8 cellular contexts compared by ENCODE assay signal in genomic region chr16:89565256-89565505, GRCh38. TPM values are rescaled to one million over a fixed set of nuclear protein-coding genes. Genes with fewer than 3 reads are reported as not detected.
DNase-seq lines count a peak whose midpoint lies in the region; ATAC-seq and TF ChIP-seq lines count a peak whose summit lies in the region.

No MANE protein-coding gene starts in this region.

- peaks cover 19 to 44% of the 10 kb centered on the region in 2 experiments; a peak in 3 of 4 replicates for H3K4me1 ChIP-seq in SK-N-SH (ENCODE audit: control insufficient read depth in 1 of 2, insufficient read depth in 2 of 2, low read depth in 1 of 2, low read length in 1 of 2)
- H3K4me1 ChIP-seq in esophagus (ENCODE audit: control insufficient read depth in 2 of 2, insufficient read depth in 2 of 2, low read length in 1 of 2) = peaks cover 4 to 33% of the 10 kb centered on the region in 2 donors
- peaks cover 27% of the 10 kb centered on the region for H3K4me1 ChIP-seq in testis

- no peak overlapping the region for H2AFZ ChIP-seq in SK-N-SH (ENCODE audit: low read depth)

- H3K4me2 ChIP-seq in SK-N-SH = peak overlapping the region; percentile 28; the same call in 1 of the 2 replicates

- no peak for DNase-seq in activated CD4-positive, alpha-beta memory T cell treated with anti-CD3 and anti-CD28 coated beads for 36 hours
- no peak for DNase-seq in activated CD4-positive, alpha-beta memory T cell treated with anti-CD3 and anti-CD28 coated beads, Interleukin-2, amount 10 ng/mL, durations not matched to agents 7 days and 5 days
- DNase-seq in SK-N-SH (peak; percentile 46), testis (no peak), AG08396 (ENCODE audit: low spot score) (no peak)
- DNase-seq in stimulated activated effector memory CD8-positive, alpha-beta T cell treated with anti-CD3 and anti-CD28 coated beads, Interleukin-12 subunit alpha, Interleukin-12 subunit beta, amount 100 ng/mL, for 72 hours (ENCODE audit: low spot score in 2 of 2) = no peak
- no peak for DNase-seq in stimulated activated CD4-positive, alpha-beta T cell treated with anti-CD3 and anti-CD28 coated beads, Interleukin-2, amount 100 ng/mL, for 24 hours

- no peaks in the 10 kb centered on the region for H3K9me2 ChIP-seq in SK-N-SH

- H3K9me3 ChIP-seq in SK-N-SH = no peaks in the 10 kb centered on the region
- H3K9me3 ChIP-seq in esophagus (ENCODE audit: control insufficient read depth in 2 of 2, insufficient read depth in 1 of 2, low read depth in 1 of 2, low read length in 1 of 2) = no peaks in the 10 kb centered on the region
- H3K9me3 ChIP-seq in testis = no peaks in the 10 kb centered on the region

- peaks cover 42% of the 10 kb centered on the region for H3K36me3 Mint-ChIP-seq in activated CD4-positive, alpha-beta memory T cell treated with anti-CD3 and anti-CD28 coated beads for 36 hours
- H3K36me3 Mint-ChIP-seq in activated CD4-positive, alpha-beta memory T cell treated with anti-CD3 and anti-CD28 coated beads, Interleukin-2, amount 10 ng/mL, durations not matched to agents 7 days and 5 days (ENCODE audit: low read depth) = peaks cover 46% of the 10 kb centered on the region
- peaks cover 60% of the 10 kb centered on the region for H3K36me3 Mint-ChIP-seq in stimulated activated effector memory CD8-positive, alpha-beta T cell treated with anti-CD3 and anti-CD28 coated beads, Interleukin-12 subunit alpha, Interleukin-12 subunit beta, amount 100 ng/mL, for 72 hours

- no peak for ATAC-seq in stimulated activated effector memory CD8-positive, alpha-beta T cell treated with anti-CD3 and anti-CD28 coated beads, Interleukin-12 subunit alpha, Interleukin-12 subunit beta, amount 100 ng/mL, for 72 hours

- H3K79me2 ChIP-seq in SK-N-SH (ENCODE audit: insufficient read depth) = peaks cover 34% of the 10 kb centered on the region

- H3K27ac ChIP-seq in SK-N-SH (ENCODE audit: low read depth in 2 of 2, low read length in 1 of 2) (peak overlapping the region in 1 of 2 experiments; percentile 2; a peak in 1 of 4 replicates), esophagus (ENCODE audit: low read depth in 2 of 2, low read length in 1 of 2) (peak overlapping the region; percentile 25 to 90), testis (no peak overlapping the region)

- intact Hi-C loops in activated CD4-positive, alpha-beta memory T cell treated with anti-CD3 and anti-CD28 coated beads for 36 hours (cut with micrococcal nuclease) = no loop called here
- intact Hi-C loops in testis (cut with DNase I; ENCODE audit: low total_unique reads) = no loop called here

- H3K27me3 Mint-ChIP-seq in activated CD4-positive, alpha-beta memory T cell treated with anti-CD3 and anti-CD28 coated beads for 36 hours = no peaks in the 10 kb centered on the region
- no peaks in the 10 kb centered on the region for H3K27me3 Mint-ChIP-seq in activated CD4-positive, alpha-beta memory T cell treated with anti-CD3 and anti-CD28 coated beads, Interleukin-2, amount 10 ng/mL, durations not matched to agents 7 days and 5 days

- peaks cover 44% of the 10 kb centered on the region for H3K4me1 Mint-ChIP-seq in activated CD4-positive, alpha-beta memory T cell treated with anti-CD3 and anti-CD28 coated beads for 36 hours (ENCODE audit: low read depth)
- H3K4me1 Mint-ChIP-seq in activated CD4-positive, alpha-beta memory T cell treated with anti-CD3 and anti-CD28 coated beads, Interleukin-2, amount 10 ng/mL, durations not matched to agents 7 days and 5 days = peaks cover 49% of the 10 kb centered on the region
- H3K4me1 Mint-ChIP-seq in stimulated activated effector memory CD8-positive, alpha-beta T cell treated with anti-CD3 and anti-CD28 coated beads, Interleukin-12 subunit alpha, Interleukin-12 subunit beta, amount 100 ng/mL, for 72 hours = peaks cover 43% of the 10 kb centered on the region

- H3K27ac Mint-ChIP-seq in activated CD4-positive, alpha-beta memory T cell treated with anti-CD3 and anti-CD28 coated beads for 36 hours = peak overlapping the region; percentile 33
- H3K27ac Mint-ChIP-seq in activated CD4-positive, alpha-beta memory T cell treated with anti-CD3 and anti-CD28 coated beads, Interleukin-2, amount 10 ng/mL, durations not matched to agents 7 days and 5 days = no peak overlapping the region
- H3K27ac Mint-ChIP-seq in stimulated activated effector memory CD8-positive, alpha-beta T cell treated with anti-CD3 and anti-CD28 coated beads, Interleukin-12 subunit alpha, Interleukin-12 subunit beta, amount 100 ng/mL, for 72 hours = peak overlapping the region; percentile 61

- H3K36me3 ChIP-seq in SK-N-SH (replicated peaks in 1 of 2; ENCODE audit: control insufficient read depth in 1 of 2, insufficient read depth in 2 of 2, low read length in 1 of 2) (peaks cover 28 to 30% of the 10 kb centered on the region in 2 experiments), esophagus (ENCODE audit: control insufficient read depth in 2 of 2, insufficient read depth in 2 of 2, low read length in 1 of 2) (peaks cover 7 to 24% of the 10 kb centered on the region in 2 donors), testis (ENCODE audit: low read depth, missing control alignments) (no peaks in the 10 kb centered on the region)

- H3K4me3 ChIP-seq in SK-N-SH (ENCODE audit: low read depth in 2 of 2, low read length in 1 of 2) = no peak overlapping the region
- no peak overlapping the region for H3K4me3 ChIP-seq in esophagus (ENCODE audit: low read depth in 1 of 2, low read length in 2 of 2)
- no peak overlapping the region for H3K4me3 ChIP-seq in testis

- WGBS in SK-N-SH (ENCODE audit: low lambda C conversion rate) = 52% methylated on average over 2 of the region's 3 CpGs
- WGBS in esophagus, 2 donors = 22 to 27% methylated on average over 3 of the region's 3 CpGs
- WGBS in testis, 2 donors = 63% methylated on average over 3 of the region's 3 CpGs; no CpG with 5 or more reads in 1 of the 2 donors

- peaks cover 51% of the 10 kb centered on the region for H3F3A ChIP-seq in SK-N-SH (replicated peaks; ENCODE audit: insufficient read depth)

- H3K27me3 ChIP-seq in SK-N-SH (ENCODE audit: insufficient read depth) (no peaks in the 10 kb centered on the region), esophagus (ENCODE audit: control insufficient read depth in 1 of 2, insufficient read depth in 2 of 2, low read length in 2 of 2) (no peaks in the 10 kb centered on the region), testis (no peaks in the 10 kb centered on the region)

- H3K4me3 Mint-ChIP-seq in activated CD4-positive, alpha-beta memory T cell treated with anti-CD3 and anti-CD28 coated beads for 36 hours = peak overlapping the region; percentile 54
- no peak overlapping the region for H3K4me3 Mint-ChIP-seq in activated CD4-positive, alpha-beta memory T cell treated with anti-CD3 and anti-CD28 coated beads, Interleukin-2, amount 10 ng/mL, durations not matched to agents 7 days and 5 days
- peak overlapping the region; percentile 96 for H3K4me3 Mint-ChIP-seq in stimulated activated effector memory CD8-positive, alpha-beta T cell treated with anti-CD3 and anti-CD28 coated beads, Interleukin-12 subunit alpha, Interleukin-12 subunit beta, amount 100 ng/mL, for 72 hours

- peaks cover 60% of the 10 kb centered on the region for H4K20me1 ChIP-seq in SK-N-SH (ENCODE audit: insufficient read depth)

- POLR2A ChIA-PET in activated CD4-positive, alpha-beta memory T cell treated with anti-CD3 and anti-CD28 coated beads for 36 hours (lab: Charles Lee) = interaction anchor here (1.5 kb wide), 1 partner anchor 10 kb away, joined by 5 read pairs; the partner anchor contains the start of gene CPNE7
- POLR2A ChIA-PET in activated CD4-positive, alpha-beta memory T cell treated with anti-CD3 and anti-CD28 coated beads, Interleukin-2, amount 10 ng/mL, durations not matched to agents 7 days and 5 days (lab: Charles Lee) = interaction anchor here (0.5 to 2.4 kb wide), 5 partner anchors 9 to 250 kb away, joined by 4 to 11 read pairs (median 4); partner anchors contain the start of genes CHMP1A, SPATA33 and SPG7
- POLR2A ChIA-PET in SK-N-SH (lab: Yijun Ruan, JAX) = interaction anchor here (0.8 to 1.1 kb wide), 3 partner anchors 37 to 122 kb away, joined by 3 to 4 read pairs (median 3); partner anchors contain the start of gene CDK10

- TF ChIP-seq EP300 in SK-N-SH (IDR thresholded peaks at IDR 0.05; ENCODE audit: borderline replicate concordance in 1 of 2, low read depth in 1 of 2, low read length in 1 of 2) = no peak

- no peak overlapping the region for H3K9ac ChIP-seq in SK-N-SH

- TF ChIP-seq RAD21 in SK-N-SH (IDR thresholded peaks at IDR 0.05; ENCODE audit: low read length) = no peak

- no peaks in the 10 kb centered on the region for H3K9me3 Mint-ChIP-seq in activated CD4-positive, alpha-beta memory T cell treated with anti-CD3 and anti-CD28 coated beads for 36 hours
- H3K9me3 Mint-ChIP-seq in activated CD4-positive, alpha-beta memory T cell treated with anti-CD3 and anti-CD28 coated beads, Interleukin-2, amount 10 ng/mL, durations not matched to agents 7 days and 5 days = no peaks in the 10 kb centered on the region
- no peaks in the 10 kb centered on the region for H3K9me3 Mint-ChIP-seq in stimulated activated effector memory CD8-positive, alpha-beta T cell treated with anti-CD3 and anti-CD28 coated beads, Interleukin-12 subunit alpha, Interleukin-12 subunit beta, amount 100 ng/mL, for 72 hours

- no peak for TF ChIP-seq CTCF in SK-N-SH (IDR thresholded peaks at IDR 0.05)
- TF ChIP-seq CTCF in testis (IDR thresholded peaks at IDR 0.05) = no peak

- CTCF ChIA-PET in activated CD4-positive, alpha-beta memory T cell treated with anti-CD3 and anti-CD28 coated beads for 36 hours (lab: Charles Lee) = interaction anchor here (0.6 to 1.4 kb wide), 5 partner anchors 8 to 110 kb away, joined by 3 to 5 read pairs (median 3); partner anchors contain the start of gene CPNE7
- CTCF ChIA-PET in activated CD4-positive, alpha-beta memory T cell treated with anti-CD3 and anti-CD28 coated beads, Interleukin-2, amount 10 ng/mL, durations not matched to agents 7 days and 5 days (lab: Charles Lee) = interaction anchor here (1.0 to 1.5 kb wide), 4 partner anchors 16 to 296 kb away, joined by 3 to 7 read pairs (median 4); partner anchors contain the start of gene CDK10
- CTCF ChIA-PET in SK-N-SH (lab: Yijun Ruan, JAX) = interaction anchor here (0.6 to 3.4 kb wide), 14 partner anchors 16 to 317 kb away, joined by 3 to 20 read pairs (median 3); partner anchors contain the start of gene DPEP1

- TF ChIP-seq POLR2A in testis (IDR thresholded peaks at IDR 0.05) = no peak

RNA-seq across cellular contexts. Expression of gene RPL13, which starts 4.7 kb away (rescaled TPM):
- 1,000 to 10,000 TPM; 3,430 to 3,468 TPM for total RNA-seq in activated CD4-positive, alpha-beta memory T cell treated with anti-CD3 and anti-CD28 coated beads for 36 hours
- total RNA-seq in activated CD4-positive, alpha-beta memory T cell treated with anti-CD3 and anti-CD28 coated beads, Interleukin-2, amount 10 ng/mL, durations not matched to agents 7 days and 5 days = 1,000 to 10,000 TPM; 2,083 to 2,114 TPM
- polyA plus RNA-seq in SK-N-SH (2012; rRNA removed) (3,540 and 4,635 TPM in 2 replicates), esophagus (1,000 to 10,000 TPM; 4,316 to 5,851 TPM), testis (ENCODE audit: insufficient read depth, low read depth, low replicate concordance) (1,947 TPM)
- polyA plus RNA-seq in SK-N-SH (2012; cell fraction: cytosol; rRNA removed) = 2,365 and 3,863 TPM in 2 replicates
- 1,480 and 2,319 TPM in 2 replicates for polyA plus RNA-seq in SK-N-SH (2012; cell fraction: nucleus; rRNA removed)
- total RNA-seq in testis = 1,000 to 10,000 TPM; 1,952 to 3,862 TPM

RNA-seq across cellular contexts. Expression of gene CPNE7, which starts 10.4 kb away (rescaled TPM):
- 1 to 10 TPM; 6.2 to 7.1 TPM for total RNA-seq in activated CD4-positive, alpha-beta memory T cell treated with anti-CD3 and anti-CD28 coated beads for 36 hours
- total RNA-seq in activated CD4-positive, alpha-beta memory T cell treated with anti-CD3 and anti-CD28 coated beads, Interleukin-2, amount 10 ng/mL, durations not matched to agents 7 days and 5 days = 1 to 10 TPM; 3.3 to 4.4 TPM
- 3.9 and 4.0 TPM in 2 replicates for polyA plus RNA-seq in SK-N-SH (2012; rRNA removed)
- polyA plus RNA-seq in SK-N-SH (2012; cell fraction: cytosol; rRNA removed) = 1.1 and 1.9 TPM in 2 replicates
- 27.9 and 35.3 TPM in 2 replicates for polyA plus RNA-seq in SK-N-SH (2012; cell fraction: nucleus; rRNA removed)
- polyA plus RNA-seq in esophagus = 1 to 10 TPM; 1.5 to 4.5 TPM
- 10 to 100 TPM; 12.5 to 15.0 TPM for total RNA-seq in testis
- polyA plus RNA-seq in testis (ENCODE audit: insufficient read depth, low read depth, low replicate concordance) = 3.3 TPM

RNA-seq across cellular contexts. Expression of gene DPEP1, which starts 48.3 kb away (rescaled TPM):
- not detected for total RNA-seq in activated CD4-positive, alpha-beta memory T cell treated with anti-CD3 and anti-CD28 coated beads for 36 hours
- not detected for total RNA-seq in activated CD4-positive, alpha-beta memory T cell treated with anti-CD3 and anti-CD28 coated beads, Interleukin-2, amount 10 ng/mL, durations not matched to agents 7 days and 5 days
- polyA plus RNA-seq in SK-N-SH (2012; rRNA removed) = 0.05 TPM in 1 of 2 replicates, not detected in the other
- not detected in 2 replicates for polyA plus RNA-seq in SK-N-SH (2012; cell fraction: cytosol; rRNA removed)
- 0.09 and 0.29 TPM in 2 replicates for polyA plus RNA-seq in SK-N-SH (2012; cell fraction: nucleus; rRNA removed)
- polyA plus RNA-seq in esophagus = under 1 TPM in 1 of 2 donors, not detected in 1; 0.05 TPM
- total RNA-seq in testis = 100 to 1,000 TPM; 125 to 256 TPM
- polyA plus RNA-seq in testis (ENCODE audit: insufficient read depth, low read depth, low replicate concordance) = 105 TPM

RNA-seq across cellular contexts. Expression of gene SPG7, which starts 57.0 kb away (rescaled TPM):
- 10 to 100 TPM; 67.9 to 70.4 TPM for total RNA-seq in activated CD4-positive, alpha-beta memory T cell treated with anti-CD3 and anti-CD28 coated beads for 36 hours
- total RNA-seq in activated CD4-positive, alpha-beta memory T cell treated with anti-CD3 and anti-CD28 coated beads, Interleukin-2, amount 10 ng/mL, durations not matched to agents 7 days and 5 days = 10 to 100 TPM; 73.9 to 77.9 TPM
- 100 and 107 TPM in 2 replicates for polyA plus RNA-seq in SK-N-SH (2012; rRNA removed)
- 39.4 and 45.3 TPM in 2 replicates for polyA plus RNA-seq in SK-N-SH (2012; cell fraction: cytosol; rRNA removed)
- 647 and 650 TPM in 2 replicates for polyA plus RNA-seq in SK-N-SH (2012; cell fraction: nucleus; rRNA removed)
- polyA plus RNA-seq in esophagus = 10 to 100 TPM; 41.9 to 89.3 TPM
- 100 to 1,000 TPM; 275 to 307 TPM for total RNA-seq in testis
- polyA plus RNA-seq in testis (ENCODE audit: insufficient read depth, low read depth, low replicate concordance) = 97.9 TPM

Comparison
In these comparisons a context has a peak if more than half of its experiments do, and no peak if none do; other contexts are left out.
1. H3K27ac ChIP-seq: peak in esophagus (2 of 2); none in testis (0 of 2).
2. RNA of gene DPEP1, which starts 48.3 kb away (total RNA-seq): 125 to 256 TPM in testis; not detected in activated CD4-positive, alpha-beta memory T cell treated with anti-CD3 and anti-CD28 coated beads for 36 hours and not detected in activated CD4-positive, alpha-beta memory T cell treated with anti-CD3 and anti-CD28 coated beads, Interleukin-2, amount 10 ng/mL, durations not matched to agents 7 days and 5 days; every median in the first group is over 100 times any median in the second.